In the genomic region with DNA sequence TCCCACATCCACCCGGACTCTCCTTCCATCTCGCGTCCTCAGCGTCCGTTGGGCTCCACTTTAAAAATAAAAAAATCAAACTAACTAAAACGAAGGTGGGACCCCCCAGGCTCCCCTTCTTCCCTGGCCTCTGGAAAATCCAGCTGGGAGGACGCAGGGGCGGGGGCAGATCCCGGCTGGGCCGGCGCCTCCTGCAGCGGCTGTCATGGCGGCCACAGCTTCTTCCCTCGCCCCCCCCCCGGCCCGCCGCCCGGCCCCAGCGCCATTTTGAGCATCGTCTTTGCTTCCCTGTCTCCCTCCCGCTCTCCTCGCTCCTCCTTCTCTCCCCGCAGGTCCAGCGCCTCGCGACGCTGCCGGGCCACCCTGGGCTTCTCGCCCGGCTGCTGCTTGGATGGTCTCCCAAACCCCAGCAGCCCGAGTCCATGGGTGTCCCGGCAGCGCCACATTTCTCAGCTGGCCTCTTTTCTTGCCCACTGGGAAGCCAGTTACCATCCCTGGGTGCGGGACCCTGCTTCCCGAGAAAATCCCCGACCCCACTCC, we compare ENCODE assay signal across 1 cellular context.
A peak's percentile ranks its signal among the peaks of the same experiment; 100 is the strongest.
TF ChIP-seq lines count a peak whose summit lies in the region.

No MANE protein-coding gene starts in this region.

TF ChIP-seq in K562, 482 proteins besides CTCF, POLR2A, EP300 and RAD21 (continued from another document and continues in another):
- TF ChIP-seq, protein P1, sequence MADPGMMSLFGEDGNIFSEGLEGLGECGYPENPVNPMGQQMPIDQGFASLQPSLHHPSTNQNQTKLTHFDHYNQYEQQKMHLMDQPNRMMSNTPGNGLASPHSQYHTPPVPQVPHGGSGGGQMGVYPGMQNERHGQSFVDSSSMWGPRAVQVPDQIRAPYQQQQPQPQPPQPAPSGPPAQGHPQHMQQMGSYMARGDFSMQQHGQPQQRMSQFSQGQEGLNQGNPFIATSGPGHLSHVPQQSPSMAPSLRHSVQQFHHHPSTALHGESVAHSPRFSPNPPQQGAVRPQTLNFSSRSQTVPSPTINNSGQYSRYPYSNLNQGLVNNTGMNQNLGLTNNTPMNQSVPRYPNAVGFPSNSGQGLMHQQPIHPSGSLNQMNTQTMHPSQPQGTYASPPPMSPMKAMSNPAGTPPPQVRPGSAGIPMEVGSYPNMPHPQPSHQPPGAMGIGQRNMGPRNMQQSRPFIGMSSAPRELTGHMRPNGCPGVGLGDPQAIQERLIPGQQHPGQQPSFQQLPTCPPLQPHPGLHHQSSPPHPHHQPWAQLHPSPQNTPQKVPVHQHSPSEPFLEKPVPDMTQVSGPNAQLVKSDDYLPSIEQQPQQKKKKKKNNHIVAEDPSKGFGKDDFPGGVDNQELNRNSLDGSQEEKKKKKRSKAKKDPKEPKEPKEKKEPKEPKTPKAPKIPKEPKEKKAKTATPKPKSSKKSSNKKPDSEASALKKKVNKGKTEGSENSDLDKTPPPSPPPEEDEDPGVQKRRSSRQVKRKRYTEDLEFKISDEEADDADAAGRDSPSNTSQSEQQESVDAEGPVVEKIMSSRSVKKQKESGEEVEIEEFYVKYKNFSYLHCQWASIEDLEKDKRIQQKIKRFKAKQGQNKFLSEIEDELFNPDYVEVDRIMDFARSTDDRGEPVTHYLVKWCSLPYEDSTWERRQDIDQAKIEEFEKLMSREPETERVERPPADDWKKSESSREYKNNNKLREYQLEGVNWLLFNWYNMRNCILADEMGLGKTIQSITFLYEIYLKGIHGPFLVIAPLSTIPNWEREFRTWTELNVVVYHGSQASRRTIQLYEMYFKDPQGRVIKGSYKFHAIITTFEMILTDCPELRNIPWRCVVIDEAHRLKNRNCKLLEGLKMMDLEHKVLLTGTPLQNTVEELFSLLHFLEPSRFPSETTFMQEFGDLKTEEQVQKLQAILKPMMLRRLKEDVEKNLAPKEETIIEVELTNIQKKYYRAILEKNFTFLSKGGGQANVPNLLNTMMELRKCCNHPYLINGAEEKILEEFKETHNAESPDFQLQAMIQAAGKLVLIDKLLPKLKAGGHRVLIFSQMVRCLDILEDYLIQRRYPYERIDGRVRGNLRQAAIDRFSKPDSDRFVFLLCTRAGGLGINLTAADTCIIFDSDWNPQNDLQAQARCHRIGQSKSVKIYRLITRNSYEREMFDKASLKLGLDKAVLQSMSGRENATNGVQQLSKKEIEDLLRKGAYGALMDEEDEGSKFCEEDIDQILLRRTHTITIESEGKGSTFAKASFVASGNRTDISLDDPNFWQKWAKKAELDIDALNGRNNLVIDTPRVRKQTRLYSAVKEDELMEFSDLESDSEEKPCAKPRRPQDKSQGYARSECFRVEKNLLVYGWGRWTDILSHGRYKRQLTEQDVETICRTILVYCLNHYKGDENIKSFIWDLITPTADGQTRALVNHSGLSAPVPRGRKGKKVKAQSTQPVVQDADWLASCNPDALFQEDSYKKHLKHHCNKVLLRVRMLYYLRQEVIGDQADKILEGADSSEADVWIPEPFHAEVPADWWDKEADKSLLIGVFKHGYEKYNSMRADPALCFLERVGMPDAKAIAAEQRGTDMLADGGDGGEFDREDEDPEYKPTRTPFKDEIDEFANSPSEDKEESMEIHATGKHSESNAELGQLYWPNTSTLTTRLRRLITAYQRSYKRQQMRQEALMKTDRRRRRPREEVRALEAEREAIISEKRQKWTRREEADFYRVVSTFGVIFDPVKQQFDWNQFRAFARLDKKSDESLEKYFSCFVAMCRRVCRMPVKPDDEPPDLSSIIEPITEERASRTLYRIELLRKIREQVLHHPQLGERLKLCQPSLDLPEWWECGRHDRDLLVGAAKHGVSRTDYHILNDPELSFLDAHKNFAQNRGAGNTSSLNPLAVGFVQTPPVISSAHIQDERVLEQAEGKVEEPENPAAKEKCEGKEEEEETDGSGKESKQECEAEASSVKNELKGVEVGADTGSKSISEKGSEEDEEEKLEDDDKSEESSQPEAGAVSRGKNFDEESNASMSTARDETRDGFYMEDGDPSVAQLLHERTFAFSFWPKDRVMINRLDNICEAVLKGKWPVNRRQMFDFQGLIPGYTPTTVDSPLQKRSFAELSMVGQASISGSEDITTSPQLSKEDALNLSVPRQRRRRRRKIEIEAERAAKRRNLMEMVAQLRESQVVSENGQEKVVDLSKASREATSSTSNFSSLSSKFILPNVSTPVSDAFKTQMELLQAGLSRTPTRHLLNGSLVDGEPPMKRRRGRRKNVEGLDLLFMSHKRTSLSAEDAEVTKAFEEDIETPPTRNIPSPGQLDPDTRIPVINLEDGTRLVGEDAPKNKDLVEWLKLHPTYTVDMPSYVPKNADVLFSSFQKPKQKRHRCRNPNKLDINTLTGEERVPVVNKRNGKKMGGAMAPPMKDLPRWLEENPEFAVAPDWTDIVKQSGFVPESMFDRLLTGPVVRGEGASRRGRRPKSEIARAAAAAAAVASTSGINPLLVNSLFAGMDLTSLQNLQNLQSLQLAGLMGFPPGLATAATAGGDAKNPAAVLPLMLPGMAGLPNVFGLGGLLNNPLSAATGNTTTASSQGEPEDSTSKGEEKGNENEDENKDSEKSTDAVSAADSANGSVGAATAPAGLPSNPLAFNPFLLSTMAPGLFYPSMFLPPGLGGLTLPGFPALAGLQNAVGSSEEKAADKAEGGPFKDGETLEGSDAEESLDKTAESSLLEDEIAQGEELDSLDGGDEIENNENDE (IDR thresholded peaks at IDR 0.05; ENCODE audit: low read depth, low read length), result no peak
- TF ChIP-seq MCM7 (IDR thresholded peaks at IDR 0.05) (no peak), TARDBP (IDR thresholded peaks at IDR 0.05) (no peak), TEAD2 (tag; IDR thresholded peaks at IDR 0.05) (no peak), KDM2B (CRISPR knock-in tag; IDR thresholded peaks at IDR 0.05) (no peak), ZNF507 (tag; conservative IDR thresholded peaks at IDR 0.05) (no peak), HNRNPL (IDR thresholded peaks at IDR 0.05; ENCODE audit: low read depth, low read length) (no peak), KDM5B (IDR thresholded peaks at IDR 0.05; ENCODE audit: insufficient replicate concordance, low read depth, low read length) (peak; percentile 72), KDM4B (IDR thresholded peaks at IDR 0.05; ENCODE audit: borderline replicate concordance in 2 of 2, low read depth in 1 of 2) (no peak), ZNF274 (IDR thresholded peaks at IDR 0.05; ENCODE audit: borderline replicate concordance, low read depth, low read length) (no peak), NFATC3 (IDR thresholded peaks at IDR 0.05) (no peak), NELFE (IDR thresholded peaks at IDR 0.05; ENCODE audit: insufficient read depth, insufficient read length) (no peak), ZNF699 (CRISPR knock-in tag; IDR thresholded peaks at IDR 0.05; ENCODE audit: insufficient replicate concordance) (no peak), PRMT5 (CRISPR knock-in tag; IDR thresholded peaks at IDR 0.05) (no peak), ZKSCAN1 (IDR thresholded peaks at IDR 0.05; ENCODE audit: low read depth, low read length) (no peak), ESRRB (CRISPR knock-in tag; IDR thresholded peaks at IDR 0.05; ENCODE audit: borderline replicate concordance) (no peak), ATF1 (CRISPR knock-in tag; IDR thresholded peaks at IDR 0.05) (no peak), ATF1 (tag; IDR thresholded peaks at IDR 0.05) (0 out of 2 replicates have a peak, but pooled peaks have one; percentile 16), MAZ (CRISPR knock-in tag; conservative IDR thresholded peaks at IDR 0.05 in 1 of 2, IDR thresholded peaks at IDR 0.05 in 1 of 2) (peak; percentile 62 to 68), C11orf30 (IDR thresholded peaks at IDR 0.05; ENCODE audit: low read depth) (no peak), ZNF77 (CRISPR knock-in tag; IDR thresholded peaks at IDR 0.05) (no peak), PYGO2 (tag; IDR thresholded peaks at IDR 0.05) (no peak), MCM3 (IDR thresholded peaks at IDR 0.05) (no peak), ZNF589 (CRISPR knock-in tag; IDR thresholded peaks at IDR 0.05; ENCODE audit: low read depth) (no peak), PPARD (CRISPR knock-in tag; IDR thresholded peaks at IDR 0.05) (no peak), NRF1 (conservative IDR thresholded peaks at IDR 0.05 in 1 of 2, IDR thresholded peaks at IDR 0.05 in 1 of 2) (0 out of 4 replicates have a peak, but pooled peaks of 1 of the 2 experiments have one; percentile 7), ZNF347 (CRISPR knock-in tag; IDR thresholded peaks at IDR 0.05; ENCODE audit: low read depth) (no peak), GATA2 (CRISPR knock-in tag; IDR thresholded peaks at IDR 0.05) (no peak), SNIP1 (IDR thresholded peaks at IDR 0.05; ENCODE audit: low read depth) (no peak), ZEB2 (IDR thresholded peaks at IDR 0.05) (no peak), DMBX1 (CRISPR knock-in tag; IDR thresholded peaks at IDR 0.05; ENCODE audit: borderline replicate concordance) (no peak), CHD2 (IDR thresholded peaks at IDR 0.05; ENCODE audit: low read depth, low read length) (no peak), RBM34 (IDR thresholded peaks at IDR 0.05; ENCODE audit: borderline replicate concordance, insufficient read depth, low read length) (no peak), FOXJ3 (CRISPR knock-in tag; IDR thresholded peaks at IDR 0.05) (no peak)
- TF ChIP-seq, protein P2, sequence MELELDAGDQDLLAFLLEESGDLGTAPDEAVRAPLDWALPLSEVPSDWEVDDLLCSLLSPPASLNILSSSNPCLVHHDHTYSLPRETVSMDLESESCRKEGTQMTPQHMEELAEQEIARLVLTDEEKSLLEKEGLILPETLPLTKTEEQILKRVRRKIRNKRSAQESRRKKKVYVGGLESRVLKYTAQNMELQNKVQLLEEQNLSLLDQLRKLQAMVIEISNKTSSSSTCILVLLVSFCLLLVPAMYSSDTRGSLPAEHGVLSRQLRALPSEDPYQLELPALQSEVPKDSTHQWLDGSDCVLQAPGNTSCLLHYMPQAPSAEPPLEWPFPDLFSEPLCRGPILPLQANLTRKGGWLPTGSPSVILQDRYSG (tag; conservative IDR thresholded peaks at IDR 0.05; ENCODE audit: low read depth), result no peak
- TF ChIP-seq, protein P3, sequence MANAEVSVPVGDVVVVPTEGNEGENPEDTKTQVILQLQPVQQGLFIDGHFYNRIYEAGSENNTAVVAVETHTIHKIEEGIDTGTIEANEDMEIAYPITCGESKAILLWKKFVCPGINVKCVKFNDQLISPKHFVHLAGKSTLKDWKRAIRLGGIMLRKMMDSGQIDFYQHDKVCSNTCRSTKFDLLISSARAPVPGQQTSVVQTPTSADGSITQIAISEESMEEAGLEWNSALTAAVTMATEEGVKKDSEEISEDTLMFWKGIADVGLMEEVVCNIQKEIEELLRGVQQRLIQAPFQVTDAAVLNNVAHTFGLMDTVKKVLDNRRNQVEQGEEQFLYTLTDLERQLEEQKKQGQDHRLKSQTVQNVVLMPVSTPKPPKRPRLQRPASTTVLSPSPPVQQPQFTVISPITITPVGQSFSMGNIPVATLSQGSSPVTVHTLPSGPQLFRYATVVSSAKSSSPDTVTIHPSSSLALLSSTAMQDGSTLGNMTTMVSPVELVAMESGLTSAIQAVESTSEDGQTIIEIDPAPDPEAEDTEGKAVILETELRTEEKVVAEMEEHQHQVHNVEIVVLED (CRISPR knock-in tag; IDR thresholded peaks at IDR 0.05), result 0 out of 2 replicates have a peak, but pooled peaks have one; percentile 0
- TF ChIP-seq, protein P4, sequence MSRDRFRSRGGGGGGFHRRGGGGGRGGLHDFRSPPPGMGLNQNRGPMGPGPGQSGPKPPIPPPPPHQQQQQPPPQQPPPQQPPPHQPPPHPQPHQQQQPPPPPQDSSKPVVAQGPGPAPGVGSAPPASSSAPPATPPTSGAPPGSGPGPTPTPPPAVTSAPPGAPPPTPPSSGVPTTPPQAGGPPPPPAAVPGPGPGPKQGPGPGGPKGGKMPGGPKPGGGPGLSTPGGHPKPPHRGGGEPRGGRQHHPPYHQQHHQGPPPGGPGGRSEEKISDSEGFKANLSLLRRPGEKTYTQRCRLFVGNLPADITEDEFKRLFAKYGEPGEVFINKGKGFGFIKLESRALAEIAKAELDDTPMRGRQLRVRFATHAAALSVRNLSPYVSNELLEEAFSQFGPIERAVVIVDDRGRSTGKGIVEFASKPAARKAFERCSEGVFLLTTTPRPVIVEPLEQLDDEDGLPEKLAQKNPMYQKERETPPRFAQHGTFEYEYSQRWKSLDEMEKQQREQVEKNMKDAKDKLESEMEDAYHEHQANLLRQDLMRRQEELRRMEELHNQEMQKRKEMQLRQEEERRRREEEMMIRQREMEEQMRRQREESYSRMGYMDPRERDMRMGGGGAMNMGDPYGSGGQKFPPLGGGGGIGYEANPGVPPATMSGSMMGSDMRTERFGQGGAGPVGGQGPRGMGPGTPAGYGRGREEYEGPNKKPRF (IDR thresholded peaks at IDR 0.05; ENCODE audit: low read depth, low read length), result no peak
- TF ChIP-seq, protein P5, sequence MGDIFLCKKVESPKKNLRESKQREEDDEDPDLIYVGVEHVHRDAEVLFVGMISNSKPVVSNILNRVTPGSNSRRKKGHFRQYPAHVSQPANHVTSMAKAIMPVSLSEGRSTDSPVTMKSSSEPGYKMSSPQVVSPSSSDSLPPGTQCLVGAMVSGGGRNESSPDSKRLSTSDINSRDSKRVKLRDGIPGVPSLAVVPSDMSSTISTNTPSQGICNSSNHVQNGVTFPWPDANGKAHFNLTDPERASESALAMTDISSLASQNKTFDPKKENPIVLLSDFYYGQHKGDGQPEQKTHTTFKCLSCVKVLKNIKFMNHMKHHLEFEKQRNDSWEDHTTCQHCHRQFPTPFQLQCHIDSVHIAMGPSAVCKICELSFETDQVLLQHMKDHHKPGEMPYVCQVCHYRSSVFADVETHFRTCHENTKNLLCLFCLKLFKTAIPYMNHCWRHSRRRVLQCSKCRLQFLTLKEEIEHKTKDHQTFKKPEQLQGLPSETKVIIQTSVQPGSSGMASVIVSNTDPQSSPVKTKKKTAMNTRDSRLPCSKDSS (IDR thresholded peaks at IDR 0.05; ENCODE audit: low read depth, partially characterized antibody), result no peak
- TF ChIP-seq, protein P6, sequence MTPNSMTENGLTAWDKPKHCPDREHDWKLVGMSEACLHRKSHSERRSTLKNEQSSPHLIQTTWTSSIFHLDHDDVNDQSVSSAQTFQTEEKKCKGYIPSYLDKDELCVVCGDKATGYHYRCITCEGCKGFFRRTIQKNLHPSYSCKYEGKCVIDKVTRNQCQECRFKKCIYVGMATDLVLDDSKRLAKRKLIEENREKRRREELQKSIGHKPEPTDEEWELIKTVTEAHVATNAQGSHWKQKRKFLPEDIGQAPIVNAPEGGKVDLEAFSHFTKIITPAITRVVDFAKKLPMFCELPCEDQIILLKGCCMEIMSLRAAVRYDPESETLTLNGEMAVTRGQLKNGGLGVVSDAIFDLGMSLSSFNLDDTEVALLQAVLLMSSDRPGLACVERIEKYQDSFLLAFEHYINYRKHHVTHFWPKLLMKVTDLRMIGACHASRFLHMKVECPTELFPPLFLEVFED (CRISPR knock-in tag; conservative IDR thresholded peaks at IDR 0.05), result no peak
- TF ChIP-seq, protein P7, sequence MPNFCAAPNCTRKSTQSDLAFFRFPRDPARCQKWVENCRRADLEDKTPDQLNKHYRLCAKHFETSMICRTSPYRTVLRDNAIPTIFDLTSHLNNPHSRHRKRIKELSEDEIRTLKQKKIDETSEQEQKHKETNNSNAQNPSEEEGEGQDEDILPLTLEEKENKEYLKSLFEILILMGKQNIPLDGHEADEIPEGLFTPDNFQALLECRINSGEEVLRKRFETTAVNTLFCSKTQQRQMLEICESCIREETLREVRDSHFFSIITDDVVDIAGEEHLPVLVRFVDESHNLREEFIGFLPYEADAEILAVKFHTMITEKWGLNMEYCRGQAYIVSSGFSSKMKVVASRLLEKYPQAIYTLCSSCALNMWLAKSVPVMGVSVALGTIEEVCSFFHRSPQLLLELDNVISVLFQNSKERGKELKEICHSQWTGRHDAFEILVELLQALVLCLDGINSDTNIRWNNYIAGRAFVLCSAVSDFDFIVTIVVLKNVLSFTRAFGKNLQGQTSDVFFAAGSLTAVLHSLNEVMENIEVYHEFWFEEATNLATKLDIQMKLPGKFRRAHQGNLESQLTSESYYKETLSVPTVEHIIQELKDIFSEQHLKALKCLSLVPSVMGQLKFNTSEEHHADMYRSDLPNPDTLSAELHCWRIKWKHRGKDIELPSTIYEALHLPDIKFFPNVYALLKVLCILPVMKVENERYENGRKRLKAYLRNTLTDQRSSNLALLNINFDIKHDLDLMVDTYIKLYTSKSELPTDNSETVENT (CRISPR knock-in tag; IDR thresholded peaks at IDR 0.05), result no peak
